9 cellular contexts compared by ENCODE assay signal in the genomic region with DNA sequence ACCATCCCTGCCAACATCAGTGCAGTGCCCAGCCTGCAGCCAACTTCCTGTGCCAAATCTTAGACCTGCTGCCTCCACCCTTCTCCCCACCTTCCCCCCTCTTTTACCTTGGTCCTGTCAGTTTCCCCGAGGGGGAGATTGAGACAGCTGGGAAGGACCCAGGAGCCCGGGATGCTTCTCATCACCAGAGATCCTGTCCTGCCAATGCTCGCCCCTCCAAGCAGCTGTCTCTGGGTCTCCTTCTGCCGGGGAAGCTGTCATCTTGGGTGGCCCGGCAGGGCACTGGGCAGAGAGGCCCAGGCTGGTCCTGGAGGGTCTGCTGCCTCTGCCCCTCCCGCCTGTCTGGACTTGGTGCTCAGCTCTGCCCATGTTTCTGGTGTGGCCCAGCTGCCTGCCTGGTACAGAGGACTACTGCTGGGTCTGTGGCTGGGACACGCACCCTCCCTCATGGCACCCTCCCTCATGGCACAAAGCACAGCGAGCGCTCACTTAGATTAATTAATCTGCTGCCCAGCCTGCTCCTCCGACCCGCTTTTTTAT.
"Had no signal": no experiment of that assay in that cellular context is flagged by ENCODE, and none has a peak within 500 bp of the region (broad histone marks: within the 10 kb centered on the region; RNA-seq: fewer than 3 reads in every experiment).

No MANE protein-coding gene starts in this region.

- H3K4me3 ChIP-seq: dorsolateral prefrontal cortex, lung had no signal

- H3K4me3 Mint-ChIP-seq: neural crest cell; stimulated activated naive B cell treated with anti-CD40 and anti-IgM and Interleukin-4, amounts not matched to agents 10 μg/mL and 1 μg/mL and 100 μg/mL, for 72 hours had no signal

- H3K36me3 Mint-ChIP-seq: stimulated activated naive B cell treated with anti-CD40 and anti-IgM and Interleukin-4, amounts not matched to agents 10 μg/mL and 1 μg/mL and 100 μg/mL, for 72 hours had no signal

- ATAC-seq: left colon; stimulated activated naive B cell treated with anti-CD40 and anti-IgM and Interleukin-4, amounts not matched to agents 10 μg/mL and 1 μg/mL and 100 μg/mL, for 72 hours had no signal

- H3K9me3 Mint-ChIP-seq: neural crest cell; stimulated activated naive B cell treated with anti-CD40 and anti-IgM and Interleukin-4, amounts not matched to agents 10 μg/mL and 1 μg/mL and 100 μg/mL, for 72 hours had no signal

- DNase-seq: activated naive CD4-positive, alpha-beta T cell treated with Interleukin-2 at 50 U/mL for 16 hours; left colon; midbrain; stimulated activated CD4-positive, alpha-beta T cell treated with anti-CD3 and anti-CD28 coated beads, Interleukin-4, amount 100 ng/mL, for 1 hour; stimulated activated naive B cell treated with anti-CD40 and anti-IgM and Interleukin-4, amounts not matched to agents 10 μg/mL and 1 μg/mL and 100 μg/mL, for 72 hours; trophoblast cell had no signal

- H3K27ac Mint-ChIP-seq: stimulated activated naive B cell treated with anti-CD40 and anti-IgM and Interleukin-4, amounts not matched to agents 10 μg/mL and 1 μg/mL and 100 μg/mL, for 72 hours had no signal

- H3K27me3 ChIP-seq: dorsolateral prefrontal cortex had no signal
